Comparison of ENCODE assay signal across 1 cellular context in genomic region chr17:40322417-40323315, GRCh38.
TF ChIP-seq lines count a peak whose summit lies in the region.

No MANE protein-coding gene starts in this region.

TF ChIP-seq in GM23338, 12 proteins besides CTCF, POLR2A, EP300 and RAD21 (continued from another document):
- TF ChIP-seq ZNF462 (CRISPR knock-in tag; IDR thresholded peaks at IDR 0.05) (no peak), EZH2phosphoT487 (IDR thresholded peaks at IDR 0.05; ENCODE audit: unreplicated experiment) (no peak), CREB1 (CRISPR knock-in tag; IDR thresholded peaks at IDR 0.05; ENCODE audit: low read depth) (no peak), ZNF114 (CRISPR knock-in tag; IDR thresholded peaks at IDR 0.05) (no peak), POLR2AphosphoS5 (IDR thresholded peaks at IDR 0.05; ENCODE audit: low read depth) (no peak)
